21 cellular contexts compared by ENCODE assay signal in the genomic region with DNA sequence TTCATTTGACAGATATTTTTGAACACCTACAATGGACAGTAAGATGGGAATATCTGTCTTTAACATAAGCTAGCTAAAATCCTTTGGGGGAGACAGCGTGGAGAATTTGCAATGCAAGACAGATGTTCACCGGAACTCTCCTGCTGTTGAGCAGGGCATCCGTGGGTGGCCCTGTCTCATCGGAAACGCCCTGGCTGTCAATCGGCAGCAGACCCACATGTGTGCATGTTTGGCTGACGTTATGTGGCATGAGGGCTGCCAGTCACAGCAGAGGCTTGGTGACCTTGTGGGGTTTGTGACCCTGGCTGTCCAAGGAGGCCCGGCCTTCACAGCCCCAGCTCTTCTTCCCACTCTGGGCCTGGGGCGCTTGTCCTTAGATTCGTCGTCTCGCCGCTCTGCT.
DNase-seq lines count a peak whose midpoint lies in the region; ATAC-seq and TF ChIP-seq lines count a peak whose summit lies in the region.
"Had no signal": no experiment of that assay in that cellular context is flagged by ENCODE, and none has a peak within 500 bp of the region (broad histone marks: within the 10 kb centered on the region; RNA-seq: fewer than 3 reads in every experiment).

No MANE protein-coding gene starts in this region.

- peak overlapping the region; percentile 98 for H3K27ac ChIP-seq in ACC112 (ENCODE audit: low read depth, low read length)
- H3K27ac ChIP-seq in fibroblast of lung (ENCODE audit: insufficient read depth, low read length): peak overlapping the region; percentile 55
- peak overlapping the region; percentile 27 to 47 (median 38) for H3K27ac ChIP-seq in sigmoid colon
- H3K27ac ChIP-seq: cardiac muscle cell, pancreas had no signal

- ATAC-seq in HG03045 (IDR thresholded peaks at IDR 0.05; ENCODE audit: unreplicated experiment) (no peak), HG03095 (IDR thresholded peaks at IDR 0.05; ENCODE audit: unreplicated experiment) (no peak), GM19351 (IDR thresholded peaks at IDR 0.05; ENCODE audit: unreplicated experiment) (no peak)
- ATAC-seq: left cardiac atrium, pancreas had no signal

- DNase-seq in NCI-H69 (lab: John Stamatoyannopoulos, UW): peak; percentile 13
- DNase-seq in fibroblast of lung (ENCODE audit: low read depth in 2 of 2): no peak
- no peak for DNase-seq in sigmoid colon
- no peak for DNase-seq in NCI-H2196 (lab: John Stamatoyannopoulos, UW; ENCODE audit: unreplicated experiment)
- DNase-seq: activated naive CD8-positive, alpha-beta T cell treated with anti-CD3 and anti-CD28 coated beads, Interleukin-2, amount 10 ng/mL, durations not matched to agents 7 days and 5 days; CD4-positive, alpha-beta T cell; DMS79 treated with DMSO at 0.1 percent for 48 hours; effector CD4-positive, alpha-beta T cell; left cardiac atrium; NCI-H1105; NCI-H2171; pancreas; RPMI8226; small intestine; T-helper 1 cell; upper lobe of left lung had no signal

- no peak for TF ChIP-seq EP300 in sigmoid colon (IDR thresholded peaks at IDR 0.05)

- 85 to 92% methylated on average over 13 of the region's 13 CpGs for WGBS in sigmoid colon, 2 donors

- H3K4me1 ChIP-seq in ACC112 (ENCODE audit: control insufficient read depth, insufficient read depth, low read length, unreplicated experiment) (peaks cover 62% of the 10 kb centered on the region), fibroblast of lung (ENCODE audit: control insufficient read depth, extremely low read depth, insufficient read depth, low read length) (peaks cover 40% of the 10 kb centered on the region), sigmoid colon (peaks cover 0 to 55% (median 26%) of the 10 kb centered on the region in 4 donors)

- H3K36me3 ChIP-seq in ACC112 (ENCODE audit: insufficient read depth, low read length): peaks cover 39% of the 10 kb centered on the region
- H3K36me3 ChIP-seq in fibroblast of lung (ENCODE audit: control insufficient read depth, insufficient read depth, low read length): peaks cover 13% of the 10 kb centered on the region
- peaks cover 0 to 13% (median 5%) of the 10 kb centered on the region in 4 donors for H3K36me3 ChIP-seq in sigmoid colon
- H3K36me3 ChIP-seq: cardiac muscle cell, pancreas had no signal

- H3K4me3 ChIP-seq in ACC112 (ENCODE audit: low read depth, low read length) (no peak overlapping the region), fibroblast of lung (replicated peaks in 1 of 4; ENCODE audit: control extremely low read depth in 1 of 4, insufficient read depth in 1 of 4, low read depth in 3 of 4, low read length in 4 of 4) (no peak overlapping the region), sigmoid colon (no peak overlapping the region)
- H3K4me3 ChIP-seq: cardiac muscle cell, pancreas, upper lobe of left lung had no signal

- TF ChIP-seq CTCF in fibroblast of lung (conservative IDR thresholded peaks at IDR 0.05 in 1 of 2, IDR thresholded peaks at IDR 0.05 in 1 of 2; ENCODE audit: low read depth in 1 of 2, low read length in 2 of 2): no peak
- no peak for TF ChIP-seq CTCF in sigmoid colon (IDR thresholded peaks at IDR 0.05)

- H2AFZ ChIP-seq in ACC112 (ENCODE audit: low read length, unreplicated experiment) (no peak overlapping the region), fibroblast of lung (ENCODE audit: low read length) (no peak overlapping the region)

- peaks cover 91% of the 10 kb centered on the region for H3K79me2 ChIP-seq in ACC112 (ENCODE audit: control insufficient read depth, insufficient read depth, low read length, unreplicated experiment)
- H3K79me2 ChIP-seq in fibroblast of lung (ENCODE audit: control insufficient read depth, insufficient read depth, low read length): peaks cover 52% of the 10 kb centered on the region

- H3K27me3 ChIP-seq in ACC112 (ENCODE audit: insufficient read depth, low read length) (no peaks in the 10 kb centered on the region), fibroblast of lung (ENCODE audit: control insufficient read depth, insufficient read depth, low read length) (no peaks in the 10 kb centered on the region), sigmoid colon (no peaks in the 10 kb centered on the region)
- H3K27me3 ChIP-seq: cardiac muscle cell, pancreas, upper lobe of left lung had no signal

- H3K9me3 ChIP-seq in fibroblast of lung (ENCODE audit: control insufficient read depth, insufficient read depth, low read depth, low read length) (no peaks in the 10 kb centered on the region), sigmoid colon (no peaks in the 10 kb centered on the region)
- H3K9me3 ChIP-seq: pancreas, upper lobe of left lung had no signal

- no peak for TF ChIP-seq POLR2A in sigmoid colon (IDR thresholded peaks at IDR 0.05)

- H4K20me1 ChIP-seq in fibroblast of lung (ENCODE audit: control insufficient read depth, extremely low read depth, insufficient read depth, low read length): no peaks in the 10 kb centered on the region

- intact Hi-C loops in sigmoid colon (cut with DNase I): no loop called here

- no peak overlapping the region for H3K4me2 ChIP-seq in fibroblast of lung (ENCODE audit: extremely low read depth, insufficient read depth, low read length)

- H3K9ac ChIP-seq in fibroblast of lung (ENCODE audit: insufficient read depth, low read length): no peak overlapping the region

Comparison
In these comparisons a context has a peak if more than half of its experiments do, and no peak if none do; other contexts are left out.
1. H3K27ac ChIP-seq: peak in every context shown above with its lines; median percentile 98 in ACC112; 55 in fibroblast of lung; 38 in sigmoid colon.